1 cellular context compared by ENCODE assay signal in genomic region chr13:21673592-21674270, GRCh38.
TF ChIP-seq lines count a peak whose summit lies in the region.

No MANE protein-coding gene starts in this region.

TF ChIP-seq in H1, 55 proteins besides CTCF, POLR2A, EP300 and RAD21:
- peak; percentile 42; the same call in 1 of the 2 replicates for TF ChIP-seq SUZ12 (IDR thresholded peaks at IDR 0.05; ENCODE audit: low read length)
- TF ChIP-seq CTBP2 (IDR thresholded peaks at IDR 0.05; ENCODE audit: borderline replicate concordance, insufficient read depth, insufficient read length, low read length) = no peak
- TF ChIP-seq NRF1 (IDR thresholded peaks at IDR 0.05; ENCODE audit: low read depth, low read length) = no peak
- no peak for TF ChIP-seq CBX5 (IDR thresholded peaks at IDR 0.05; ENCODE audit: low read depth, low read length)
- no peak for TF ChIP-seq JUN (IDR thresholded peaks at IDR 0.05; ENCODE audit: low read depth, low read length)
- peak; percentile 6; the same call in 1 of the 2 replicates for TF ChIP-seq BACH1 (IDR thresholded peaks at IDR 0.05; ENCODE audit: low read length)
- TF ChIP-seq RNF2 (IDR thresholded peaks at IDR 0.05; ENCODE audit: borderline replicate concordance, low read depth, low read length, missing control alignments, poor library complexity, severe bottlenecking) = no peak
- TF ChIP-seq, protein P1, sequence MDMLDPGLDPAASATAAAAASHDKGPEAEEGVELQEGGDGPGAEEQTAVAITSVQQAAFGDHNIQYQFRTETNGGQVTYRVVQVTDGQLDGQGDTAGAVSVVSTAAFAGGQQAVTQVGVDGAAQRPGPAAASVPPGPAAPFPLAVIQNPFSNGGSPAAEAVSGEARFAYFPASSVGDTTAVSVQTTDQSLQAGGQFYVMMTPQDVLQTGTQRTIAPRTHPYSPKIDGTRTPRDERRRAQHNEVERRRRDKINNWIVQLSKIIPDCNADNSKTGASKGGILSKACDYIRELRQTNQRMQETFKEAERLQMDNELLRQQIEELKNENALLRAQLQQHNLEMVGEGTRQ (IDR thresholded peaks at IDR 0.05; ENCODE audit: low read length) = no peak
- TF ChIP-seq TCF12 (IDR thresholded peaks at IDR 0.05; ENCODE audit: low read depth, low read length) = no peak
- TF ChIP-seq SP2 (IDR thresholded peaks at IDR 0.05; ENCODE audit: low read length) = no peak
- TF ChIP-seq TEAD4 (IDR thresholded peaks at IDR 0.05; ENCODE audit: low read depth, low read length) = no peak
- TF ChIP-seq SP4 (IDR thresholded peaks at IDR 0.05; ENCODE audit: low read length) = no peak
- TF ChIP-seq RXRA (IDR thresholded peaks at IDR 0.05; ENCODE audit: insufficient read depth, low read depth, low read length) = no peak
- no peak for TF ChIP-seq TBP (IDR thresholded peaks at IDR 0.05; ENCODE audit: low read depth, low read length)
- TF ChIP-seq MAX (IDR thresholded peaks at IDR 0.05) = no peak
- TF ChIP-seq GTF2F1 (IDR thresholded peaks at IDR 0.05; ENCODE audit: borderline replicate concordance, low read depth, low read length) = no peak
- TF ChIP-seq KDM4A (IDR thresholded peaks at IDR 0.05; ENCODE audit: low read depth, low read length, severe bottlenecking) = peak; percentile 91
- no peak for TF ChIP-seq ATF2 (IDR thresholded peaks at IDR 0.05; ENCODE audit: low read length)
- TF ChIP-seq CHD2 (IDR thresholded peaks at IDR 0.05; ENCODE audit: low read length) = no peak
- TF ChIP-seq BRCA1 (IDR thresholded peaks at IDR 0.05; ENCODE audit: low read depth, low read length) = no peak
- no peak for TF ChIP-seq YY1 (IDR thresholded peaks at IDR 0.05; ENCODE audit: low read depth, low read length)
- no peak for TF ChIP-seq POLR2AphosphoS5 (IDR thresholded peaks at IDR 0.05; ENCODE audit: low read depth, low read length)
- no peak for TF ChIP-seq SIRT6 (IDR thresholded peaks at IDR 0.05; ENCODE audit: low read length)
- TF ChIP-seq KDM5A (IDR thresholded peaks at IDR 0.05; ENCODE audit: low read length) = no peak
- 0 out of 2 replicates have a peak, but pooled peaks have one; percentile 23 for TF ChIP-seq TAF1 (IDR thresholded peaks at IDR 0.05; ENCODE audit: low read depth, low read length)
- TF ChIP-seq SRF (IDR thresholded peaks at IDR 0.05; ENCODE audit: low read depth, low read length) = no peak
- no peak for TF ChIP-seq SAP30 (IDR thresholded peaks at IDR 0.05; ENCODE audit: insufficient read depth, insufficient replicate concordance, low read length)
- TF ChIP-seq CHD1 (IDR thresholded peaks at IDR 0.05; ENCODE audit: low read depth, low read length) = no peak
- no peak for TF ChIP-seq RBBP5 (IDR thresholded peaks at IDR 0.05; ENCODE audit: borderline replicate concordance, low read depth, low read length)
- TF ChIP-seq SP1 (IDR thresholded peaks at IDR 0.05; ENCODE audit: low read depth, low read length) = no peak
- TF ChIP-seq BCL11A (IDR thresholded peaks at IDR 0.05; ENCODE audit: low read depth in 2 of 2, low read length in 2 of 2) = no peak
- peak; percentile 57; the same call in 1 of the 2 replicates for TF ChIP-seq EGR1 (IDR thresholded peaks at IDR 0.05; ENCODE audit: borderline replicate concordance, low read depth, low read length)
- TF ChIP-seq KDM1A (IDR thresholded peaks at IDR 0.05; ENCODE audit: borderline replicate concordance, low read length) = peak; percentile 75; the same call in 1 of the 2 replicates
- TF ChIP-seq HDAC6 (IDR thresholded peaks at IDR 0.05; ENCODE audit: low read depth, low read length) = no peak
- TF ChIP-seq, protein P2, sequence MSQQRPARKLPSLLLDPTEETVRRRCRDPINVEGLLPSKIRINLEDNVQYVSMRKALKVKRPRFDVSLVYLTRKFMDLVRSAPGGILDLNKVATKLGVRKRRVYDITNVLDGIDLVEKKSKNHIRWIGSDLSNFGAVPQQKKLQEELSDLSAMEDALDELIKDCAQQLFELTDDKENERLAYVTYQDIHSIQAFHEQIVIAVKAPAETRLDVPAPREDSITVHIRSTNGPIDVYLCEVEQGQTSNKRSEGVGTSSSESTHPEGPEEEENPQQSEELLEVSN (IDR thresholded peaks at IDR 0.05) = 0 out of 2 replicates have a peak, but pooled peaks have one; percentile 5
- TF ChIP-seq CREB1 (IDR thresholded peaks at IDR 0.05) = no peak
- no peak for TF ChIP-seq ZNF274 (IDR thresholded peaks at IDR 0.05; ENCODE audit: borderline replicate concordance, extremely low read depth, low read length)
- TF ChIP-seq FOSL1 (IDR thresholded peaks at IDR 0.05; ENCODE audit: insufficient read depth, low read depth, low read length) = peak; percentile 98
- no peak for TF ChIP-seq ATF3 (IDR thresholded peaks at IDR 0.05; ENCODE audit: insufficient read depth, low read depth, low read length)
- no peak for TF ChIP-seq GABPA (IDR thresholded peaks at IDR 0.05; ENCODE audit: borderline replicate concordance, insufficient read depth, low read length)
- TF ChIP-seq TAF7 (optimal IDR thresholded peaks at IDR 0.05; ENCODE audit: borderline replicate concordance, low read depth, low read length) = peak; percentile 35
- TF ChIP-seq CBX8 (IDR thresholded peaks at IDR 0.05; ENCODE audit: borderline replicate concordance, low read depth, low read length) = no peak
- TF ChIP-seq PHF8 (conservative IDR thresholded peaks at IDR 0.05; ENCODE audit: low read depth, low read length) = no peak
- no peak for TF ChIP-seq NANOG (IDR thresholded peaks at IDR 0.05; ENCODE audit: insufficient read depth, low read depth, low read length, poor library complexity, severe bottlenecking)
- TF ChIP-seq, protein P3, sequence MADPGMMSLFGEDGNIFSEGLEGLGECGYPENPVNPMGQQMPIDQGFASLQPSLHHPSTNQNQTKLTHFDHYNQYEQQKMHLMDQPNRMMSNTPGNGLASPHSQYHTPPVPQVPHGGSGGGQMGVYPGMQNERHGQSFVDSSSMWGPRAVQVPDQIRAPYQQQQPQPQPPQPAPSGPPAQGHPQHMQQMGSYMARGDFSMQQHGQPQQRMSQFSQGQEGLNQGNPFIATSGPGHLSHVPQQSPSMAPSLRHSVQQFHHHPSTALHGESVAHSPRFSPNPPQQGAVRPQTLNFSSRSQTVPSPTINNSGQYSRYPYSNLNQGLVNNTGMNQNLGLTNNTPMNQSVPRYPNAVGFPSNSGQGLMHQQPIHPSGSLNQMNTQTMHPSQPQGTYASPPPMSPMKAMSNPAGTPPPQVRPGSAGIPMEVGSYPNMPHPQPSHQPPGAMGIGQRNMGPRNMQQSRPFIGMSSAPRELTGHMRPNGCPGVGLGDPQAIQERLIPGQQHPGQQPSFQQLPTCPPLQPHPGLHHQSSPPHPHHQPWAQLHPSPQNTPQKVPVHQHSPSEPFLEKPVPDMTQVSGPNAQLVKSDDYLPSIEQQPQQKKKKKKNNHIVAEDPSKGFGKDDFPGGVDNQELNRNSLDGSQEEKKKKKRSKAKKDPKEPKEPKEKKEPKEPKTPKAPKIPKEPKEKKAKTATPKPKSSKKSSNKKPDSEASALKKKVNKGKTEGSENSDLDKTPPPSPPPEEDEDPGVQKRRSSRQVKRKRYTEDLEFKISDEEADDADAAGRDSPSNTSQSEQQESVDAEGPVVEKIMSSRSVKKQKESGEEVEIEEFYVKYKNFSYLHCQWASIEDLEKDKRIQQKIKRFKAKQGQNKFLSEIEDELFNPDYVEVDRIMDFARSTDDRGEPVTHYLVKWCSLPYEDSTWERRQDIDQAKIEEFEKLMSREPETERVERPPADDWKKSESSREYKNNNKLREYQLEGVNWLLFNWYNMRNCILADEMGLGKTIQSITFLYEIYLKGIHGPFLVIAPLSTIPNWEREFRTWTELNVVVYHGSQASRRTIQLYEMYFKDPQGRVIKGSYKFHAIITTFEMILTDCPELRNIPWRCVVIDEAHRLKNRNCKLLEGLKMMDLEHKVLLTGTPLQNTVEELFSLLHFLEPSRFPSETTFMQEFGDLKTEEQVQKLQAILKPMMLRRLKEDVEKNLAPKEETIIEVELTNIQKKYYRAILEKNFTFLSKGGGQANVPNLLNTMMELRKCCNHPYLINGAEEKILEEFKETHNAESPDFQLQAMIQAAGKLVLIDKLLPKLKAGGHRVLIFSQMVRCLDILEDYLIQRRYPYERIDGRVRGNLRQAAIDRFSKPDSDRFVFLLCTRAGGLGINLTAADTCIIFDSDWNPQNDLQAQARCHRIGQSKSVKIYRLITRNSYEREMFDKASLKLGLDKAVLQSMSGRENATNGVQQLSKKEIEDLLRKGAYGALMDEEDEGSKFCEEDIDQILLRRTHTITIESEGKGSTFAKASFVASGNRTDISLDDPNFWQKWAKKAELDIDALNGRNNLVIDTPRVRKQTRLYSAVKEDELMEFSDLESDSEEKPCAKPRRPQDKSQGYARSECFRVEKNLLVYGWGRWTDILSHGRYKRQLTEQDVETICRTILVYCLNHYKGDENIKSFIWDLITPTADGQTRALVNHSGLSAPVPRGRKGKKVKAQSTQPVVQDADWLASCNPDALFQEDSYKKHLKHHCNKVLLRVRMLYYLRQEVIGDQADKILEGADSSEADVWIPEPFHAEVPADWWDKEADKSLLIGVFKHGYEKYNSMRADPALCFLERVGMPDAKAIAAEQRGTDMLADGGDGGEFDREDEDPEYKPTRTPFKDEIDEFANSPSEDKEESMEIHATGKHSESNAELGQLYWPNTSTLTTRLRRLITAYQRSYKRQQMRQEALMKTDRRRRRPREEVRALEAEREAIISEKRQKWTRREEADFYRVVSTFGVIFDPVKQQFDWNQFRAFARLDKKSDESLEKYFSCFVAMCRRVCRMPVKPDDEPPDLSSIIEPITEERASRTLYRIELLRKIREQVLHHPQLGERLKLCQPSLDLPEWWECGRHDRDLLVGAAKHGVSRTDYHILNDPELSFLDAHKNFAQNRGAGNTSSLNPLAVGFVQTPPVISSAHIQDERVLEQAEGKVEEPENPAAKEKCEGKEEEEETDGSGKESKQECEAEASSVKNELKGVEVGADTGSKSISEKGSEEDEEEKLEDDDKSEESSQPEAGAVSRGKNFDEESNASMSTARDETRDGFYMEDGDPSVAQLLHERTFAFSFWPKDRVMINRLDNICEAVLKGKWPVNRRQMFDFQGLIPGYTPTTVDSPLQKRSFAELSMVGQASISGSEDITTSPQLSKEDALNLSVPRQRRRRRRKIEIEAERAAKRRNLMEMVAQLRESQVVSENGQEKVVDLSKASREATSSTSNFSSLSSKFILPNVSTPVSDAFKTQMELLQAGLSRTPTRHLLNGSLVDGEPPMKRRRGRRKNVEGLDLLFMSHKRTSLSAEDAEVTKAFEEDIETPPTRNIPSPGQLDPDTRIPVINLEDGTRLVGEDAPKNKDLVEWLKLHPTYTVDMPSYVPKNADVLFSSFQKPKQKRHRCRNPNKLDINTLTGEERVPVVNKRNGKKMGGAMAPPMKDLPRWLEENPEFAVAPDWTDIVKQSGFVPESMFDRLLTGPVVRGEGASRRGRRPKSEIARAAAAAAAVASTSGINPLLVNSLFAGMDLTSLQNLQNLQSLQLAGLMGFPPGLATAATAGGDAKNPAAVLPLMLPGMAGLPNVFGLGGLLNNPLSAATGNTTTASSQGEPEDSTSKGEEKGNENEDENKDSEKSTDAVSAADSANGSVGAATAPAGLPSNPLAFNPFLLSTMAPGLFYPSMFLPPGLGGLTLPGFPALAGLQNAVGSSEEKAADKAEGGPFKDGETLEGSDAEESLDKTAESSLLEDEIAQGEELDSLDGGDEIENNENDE (IDR thresholded peaks at IDR 0.05; ENCODE audit: insufficient replicate concordance, low read length) = no peak
- no peak for TF ChIP-seq CEBPB (IDR thresholded peaks at IDR 0.05; ENCODE audit: low read depth, low read length)
- TF ChIP-seq SIX5 (IDR thresholded peaks at IDR 0.05; ENCODE audit: low read depth, low read length) = no peak
- TF ChIP-seq SIN3A (conservative IDR thresholded peaks at IDR 0.05 in 1 of 2, IDR thresholded peaks at IDR 0.05 in 1 of 2; ENCODE audit: low read depth in 1 of 2, low read length in 2 of 2) = 0 out of 4 replicates have a peak, but pooled peaks of 1 of the 2 experiments have one; percentile 7
- peak; percentile 1 for TF ChIP-seq EZH2 (IDR thresholded peaks at IDR 0.05; ENCODE audit: low read depth, low read length, severe bottlenecking)
- TF ChIP-seq JUND (IDR thresholded peaks at IDR 0.05; ENCODE audit: low read length) = no peak
- no peak for TF ChIP-seq MAFK (IDR thresholded peaks at IDR 0.05; ENCODE audit: low read depth, low read length)
- no peak for TF ChIP-seq RFX5 (IDR thresholded peaks at IDR 0.05; ENCODE audit: borderline replicate concordance, low read depth, low read length)
- peak; percentile 18 for TF ChIP-seq ASH2L (IDR thresholded peaks at IDR 0.05; ENCODE audit: low read length)
- TF ChIP-seq HDAC2 (IDR thresholded peaks at IDR 0.05; ENCODE audit: borderline replicate concordance in 1 of 2, low read depth in 2 of 2, low read length in 2 of 2) = no peak
- no peak for TF ChIP-seq POU5F1 (IDR thresholded peaks at IDR 0.05; ENCODE audit: low read depth, low read length)
TF ChIP-seq in H1: peak in this region for 12.
